Comparison of ENCODE assay signal across 28 cellular contexts in genomic region chr5:174943785-174944184, GRCh38.
"Had no signal": no experiment of that assay in that cellular context is flagged by ENCODE, and none has a peak within 500 bp of the region (broad histone marks: within the 10 kb centered on the region; RNA-seq: fewer than 3 reads in every experiment).

No MANE protein-coding gene starts in this region.

- H3K4me1 ChIP-seq: esophagus muscularis mucosa, foreskin keratinocyte, heart left ventricle, pancreas, prostate gland had no signal

- H3K27ac Mint-ChIP-seq: activated naive CD8-positive, alpha-beta T cell; immature natural killer cell; naive thymus-derived CD4-positive, alpha-beta T cell; type B pancreatic cell had no signal

- H3K27ac ChIP-seq: esophagus muscularis mucosa, foreskin keratinocyte, heart left ventricle, pancreas, prostate gland, skin epidermis, VCaP had no signal

- H3K9me3 Mint-ChIP-seq: immature natural killer cell; naive thymus-derived CD4-positive, alpha-beta T cell; type B pancreatic cell had no signal

- H3K4me1 Mint-ChIP-seq: immature natural killer cell; naive thymus-derived CD4-positive, alpha-beta T cell had no signal

- DNase-seq: activated CD4-positive, alpha-beta T cell treated with anti-CD3 and anti-CD28 coated beads for 4 hours; activated CD4-positive, alpha-beta T cell treated with anti-CD3 and anti-CD28 coated beads, Interleukin-2, amount 50 U/mL, for 4 hours; activated CD8-positive, alpha-beta memory T cell treated with anti-CD3 and anti-CD28 coated beads for 24 hours; activated effector memory CD4-positive, alpha-beta T cell treated with Interleukin-2 at 50 U/mL for 16 hours; activated naive CD4-positive, alpha-beta T cell treated with Interleukin-2 at 50 U/mL for 16 hours; anterior cingulate cortex; dermis blood vessel endothelial cell; effector CD4-positive, alpha-beta T cell; foreskin keratinocyte; heart left ventricle; hypothalamus; immature natural killer cell; midbrain; naive thymus-derived CD4-positive, alpha-beta T cell; nucleus accumbens; pancreas; retina; stimulated activated CD4-positive, alpha-beta T cell treated with anti-CD3 and anti-CD28 coated beads, Interleukin-12 subunit alpha, Interleukin-12 subunit beta, amount 100 ng/mL, for 4 hours; stimulated activated CD4-positive, alpha-beta T cell treated with anti-CD3 and anti-CD28 coated beads, Interleukin-4, amount 100 ng/mL, for 1 hour; stimulated activated naive CD8-positive, alpha-beta T cell treated with anti-CD3 and anti-CD28 coated beads, Interleukin-15, Interleukin-2, amounts not matched to agents 100 U/mL and 50 U/mL, for 24 hours; T1000 had no signal

- H3K4me3 Mint-ChIP-seq: activated naive CD8-positive, alpha-beta T cell; immature natural killer cell; naive thymus-derived CD4-positive, alpha-beta T cell; type B pancreatic cell had no signal

- H3K4me3 ChIP-seq: esophagus muscularis mucosa, heart left ventricle, pancreas, prostate gland, skin epidermis had no signal

- H3K36me3 ChIP-seq: esophagus muscularis mucosa, heart left ventricle, pancreas, prostate gland had no signal

- H3K36me3 Mint-ChIP-seq: activated naive CD8-positive, alpha-beta T cell; immature natural killer cell; naive thymus-derived CD4-positive, alpha-beta T cell; type B pancreatic cell had no signal

- ATAC-seq: foreskin keratinocyte; heart left ventricle; naive thymus-derived CD4-positive, alpha-beta T cell; pancreas; sciatic nerve; stimulated activated naive CD8-positive, alpha-beta T cell treated with anti-CD3 and anti-CD28 coated beads, Interleukin-15, Interleukin-2, amounts not matched to agents 100 U/mL and 50 U/mL, for 24 hours had no signal

- H3K9me3 ChIP-seq: esophagus muscularis mucosa, heart left ventricle, pancreas, prostate gland had no signal
